11 cellular contexts compared by ENCODE assay signal in genomic region chr10:35386594-35387174, GRCh38. TPM values are rescaled to one million over a fixed set of nuclear protein-coding genes. Genes with fewer than 3 reads are reported as not detected.
DNase-seq lines count a peak whose midpoint lies in the region; ATAC-seq and TF ChIP-seq lines count a peak whose summit lies in the region.
"Had no signal": no experiment of that assay in that cellular context is flagged by ENCODE, and none has a peak within 500 bp of the region (broad histone marks: within the 10 kb centered on the region; RNA-seq: fewer than 3 reads in every experiment).

No MANE protein-coding gene starts in this region.

- H3K27ac ChIP-seq in A673 (ENCODE audit: low read depth, low read length, poor library complexity, severe bottlenecking): peak overlapping the region; percentile 74

- in situ Hi-C loops in astrocyte of the spinal cord (cut with HindIII; ENCODE audit: low sequenced_read_pairs): no loop called here

- CTCF ChIA-PET in A673 (lab: Charles Lee): no interaction called here

- H3K36me3 ChIP-seq in A673 (ENCODE audit: insufficient read depth, low read length, poor library complexity, severe bottlenecking): no peaks in the 10 kb centered on the region
- H3K36me3 ChIP-seq in H7 (replicated peaks; ENCODE audit: control insufficient read depth, insufficient read depth, low read length): no peaks in the 10 kb centered on the region

- H3K4me1 ChIP-seq in A673 (ENCODE audit: insufficient read depth, low read length, poor library complexity, severe bottlenecking): peaks cover 30% of the 10 kb centered on the region

- H3K27me3 ChIP-seq in A673 (replicated peaks; ENCODE audit: insufficient read depth, low read depth, low read length, poor library complexity): no peaks in the 10 kb centered on the region
- no peaks in the 10 kb centered on the region for H3K27me3 ChIP-seq in H7 (ENCODE audit: control insufficient read depth, insufficient read depth, low read length)

- POLR2A ChIA-PET in A673 (lab: Charles Lee; ENCODE audit: low non-redundant PET): no interaction called here

- no TSS peak for BruUV-seq in A673 (replicated peaks; lab: Mats Ljungman, UMichigan)

- no peak for ATAC-seq in HG03457 (IDR thresholded peaks at IDR 0.05; ENCODE audit: unreplicated experiment)

- peaks cover 25% of the 10 kb centered on the region for H3K9me3 ChIP-seq in A673 (ENCODE audit: low read depth, low read length, poor library complexity, severe bottlenecking)

- TF ChIP-seq CTCF in A673 (conservative IDR thresholded peaks at IDR 0.05; ENCODE audit: low read depth, low read length) (no peak), astrocyte of the spinal cord (IDR thresholded peaks at IDR 0.05; ENCODE audit: low read depth, low read length) (no peak)

- DNase-seq in A673 (ENCODE audit: low spot score) (peak; percentile 77), HT-29 (ENCODE audit: low spot score) (peak; percentile 67), astrocyte of the spinal cord (ENCODE audit: low read depth, low spot score) (peak; percentile 44), iris pigment epithelial cell (ENCODE audit: low read depth) (peak; percentile 33), germinal center (ENCODE audit: low spot score) (no peak), NCI-H2171 treated with DMSO at 0.1 percent for 48 hours (lab: John Stamatoyannopoulos, UW) (no peak), H7 (no peak)
- DNase-seq: activated effector memory CD4-positive, alpha-beta T cell treated with Interleukin-2 at 50 U/mL for 16 hours; midbrain; NCI-H82 had no signal

- H3K4me3 ChIP-seq in A673 (ENCODE audit: low read depth, low read length, poor library complexity, severe bottlenecking): no peak overlapping the region
- H3K4me3 ChIP-seq in astrocyte of the spinal cord (ENCODE audit: low read depth, low read length): no peak overlapping the region
- H3K4me3 ChIP-seq in H7 (ENCODE audit: insufficient read depth, low read depth, low read length): no peak overlapping the region

- intact Hi-C loops in A673 (cut with micrococcal nuclease; ENCODE audit: unreplicated experiment): no loop called here

RNA-seq across cellular contexts. Expression of gene CCNY, which starts 50.4 kb away (rescaled TPM):
- 84.8 and 85.8 TPM in 2 replicates for total RNA-seq in A673 (2021)
- total RNA-seq in HT-29 (2014; rRNA removed; shearing (Covaris generic)): 28.4 and 33.1 TPM in 2 replicates
- total RNA-seq in H7 (2014; rRNA removed; shearing (Covaris generic)): 33.7 and 49.7 TPM in 2 replicates

Comparison
In these comparisons a context has a peak if more than half of its experiments do, and no peak if none do; other contexts are left out.
1. DNase-seq: peak in A673 (single experiment), HT-29 (single experiment), astrocyte of the spinal cord (single experiment) and iris pigment epithelial cell (single experiment); none in germinal center (single experiment), NCI-H2171 treated with DMSO at 0.1 percent for 48 hours (single experiment) and H7 (single experiment).